In genomic region chr17:77036841-77037381, GRCh38 we compare ENCODE assay signal across 8 cellular contexts.
DNase-seq lines count a peak whose midpoint lies in the region; ATAC-seq lines count a peak whose summit lies in the region.

No MANE protein-coding gene starts in this region.

- no peak for ATAC-seq in HG02642 (IDR thresholded peaks at IDR 0.05; ENCODE audit: poor library complexity, unreplicated experiment)

- DNase-seq in HT1080 (ENCODE audit: low read depth), result peak; percentile 23
- DNase-seq in NCI-H774 (lab: John Stamatoyannopoulos, UW), result peak; percentile 54
- peak; percentile 10 to 55 for DNase-seq in cerebellar nuclear complex (lab: John Stamatoyannopoulos, UW)
- peak; percentile 22 for DNase-seq in renal cortical epithelial cell (ENCODE audit: low read depth)
- no peak for DNase-seq in HCEC 1CT
- no peak for DNase-seq in stimulated activated CD8-positive, alpha-beta memory T cell treated with anti-CD3 and anti-CD28 coated beads, Interleukin-4, amount 100 ng/mL, for 48 hours
- no peak for DNase-seq in T-helper 1 cell

Comparison
In these comparisons a context has a peak if more than half of its experiments do, and no peak if none do; other contexts are left out.
1. DNase-seq: peak in HT1080 (single experiment), NCI-H774 (single experiment), cerebellar nuclear complex (2 of 2) and renal cortical epithelial cell (single experiment); none in HCEC 1CT (single experiment), stimulated activated CD8-positive, alpha-beta memory T cell treated with anti-CD3 and anti-CD28 coated beads, Interleukin-4, amount 100 ng/mL, for 48 hours (single experiment) and T-helper 1 cell (0 of 5).